15 cellular contexts compared by ENCODE assay signal in genomic region chr22:23127055-23127756, GRCh38. TPM values are rescaled to one million over a fixed set of nuclear protein-coding genes. Genes with fewer than 3 reads are reported as not detected.
DNase-seq lines count a peak whose midpoint lies in the region; ATAC-seq lines count a peak whose summit lies in the region.
"Had no signal": no experiment of that assay in that cellular context is flagged by ENCODE, and none has a peak within 500 bp of the region (broad histone marks: within the 10 kb centered on the region; RNA-seq: fewer than 3 reads in every experiment).

No MANE protein-coding gene starts in this region.

- H3K4me3 ChIP-seq in mesenchymal stem cell (ENCODE audit: insufficient read depth in 1 of 2, low read depth in 1 of 2, low read length in 2 of 2): no peak overlapping the region
- H3K4me3 ChIP-seq: HAP-1 had no signal

- H3K23ac ChIP-seq in mesenchymal stem cell (ENCODE audit: low read length in 2 of 2): no peak overlapping the region

- no peak overlapping the region for H2BK5ac ChIP-seq in mesenchymal stem cell (ENCODE audit: low read depth, low read length, poor library complexity, severe bottlenecking)

- H3K27me3 ChIP-seq in mesenchymal stem cell (ENCODE audit: control insufficient read depth in 1 of 2, insufficient read depth in 1 of 2, low read length in 2 of 2): peaks cover 22 to 28% of the 10 kb centered on the region in 2 experiments
- H3K27me3 ChIP-seq: BE2C had no signal

- no peaks in the 10 kb centered on the region for H3K79me1 ChIP-seq in mesenchymal stem cell (replicated peaks; ENCODE audit: low read length, poor library complexity, severe bottlenecking)

- ATAC-seq in GM21360 (IDR thresholded peaks at IDR 0.05; ENCODE audit: unreplicated experiment): no peak
- no peak for ATAC-seq in HG03045 (IDR thresholded peaks at IDR 0.05; ENCODE audit: unreplicated experiment)

- no peak overlapping the region for H2AFZ ChIP-seq in mesenchymal stem cell (ENCODE audit: low read depth, low read length)

- WGBS in mesenchymal stem cell: 70% methylated on average over 7 of the region's 7 CpGs

- H3K36me3 ChIP-seq in mesenchymal stem cell (ENCODE audit: control insufficient read depth in 1 of 2, insufficient read depth in 2 of 2, low read depth in 1 of 2, low read length in 2 of 2): no peaks in the 10 kb centered on the region
- H3K36me3 ChIP-seq: BE2C, HAP-1 had no signal

- DNase-seq in caudate nucleus (lab: John Stamatoyannopoulos, UW): peak in 1 of 61 donors; percentile 64
- no peak for DNase-seq in mesenchymal stem cell
- no peak for DNase-seq in NCI-H1694 treated with DMSO at 0.1 percent for 48 hours (lab: John Stamatoyannopoulos, UW)
- DNase-seq in middle frontal gyrus (ENCODE audit: extremely low spot score, low spot score): no peak
- DNase-seq: ACHN; BE2C; Caco-2; CD4-positive, CD25-positive, alpha-beta regulatory T cell; GF-D8; IMR-90; KBM-7 had no signal

- H3K27ac ChIP-seq in caudate nucleus (ENCODE audit: low read depth, low read length) (peak overlapping the region; percentile 84), cingulate gyrus (ENCODE audit: low read depth, low read length) (peak overlapping the region; percentile 96), mesenchymal stem cell (ENCODE audit: low read length, poor library complexity, severe bottlenecking) (no peak overlapping the region)

- no peak overlapping the region for H3K4me2 ChIP-seq in mesenchymal stem cell (ENCODE audit: low read length, poor library complexity, severe bottlenecking)

- H4K91ac ChIP-seq in mesenchymal stem cell (ENCODE audit: low read length): peak overlapping the region; percentile 47

- H2BK120ac ChIP-seq in mesenchymal stem cell (ENCODE audit: low read depth, low read length): no peak overlapping the region

- no peak overlapping the region for H2AK5ac ChIP-seq in mesenchymal stem cell (ENCODE audit: low read length, severe bottlenecking)

- H3K4me1 ChIP-seq in mesenchymal stem cell (ENCODE audit: control insufficient read depth, insufficient read depth, low read depth, low read length): peaks cover 2% of the 10 kb centered on the region
- H3K4me1 ChIP-seq: BE2C, Caco-2, HAP-1 had no signal

- no peak overlapping the region for H2BK15ac ChIP-seq in mesenchymal stem cell (ENCODE audit: low read depth, poor library complexity, severe bottlenecking)

- peak overlapping the region; percentile 14 for H4K8ac ChIP-seq in mesenchymal stem cell (ENCODE audit: low read length)

- no peak overlapping the region for H3K9ac ChIP-seq in mesenchymal stem cell (ENCODE audit: low read length)

- H3K14ac ChIP-seq in mesenchymal stem cell (ENCODE audit: low read length in 2 of 2): no peak overlapping the region

- H3K18ac ChIP-seq in mesenchymal stem cell (ENCODE audit: low read depth in 1 of 2, low read length in 2 of 2): no peak overlapping the region

- H3K4ac ChIP-seq in mesenchymal stem cell (ENCODE audit: low read depth in 1 of 2, low read length in 2 of 2): no peak overlapping the region

- no peak overlapping the region for H2BK12ac ChIP-seq in mesenchymal stem cell (ENCODE audit: low read length in 2 of 2)

- H3K9me3 ChIP-seq in mesenchymal stem cell (ENCODE audit: control insufficient read depth, low read length): no peaks in the 10 kb centered on the region
- H3K9me3 ChIP-seq: BE2C, Caco-2, HAP-1 had no signal

RNA-seq across cellular contexts. Expression of gene RSPH14, which starts 14.6 kb away (rescaled TPM):
- polyA plus RNA-seq in mesenchymal stem cell (2013, experiment 1 of 2): not detected
- 0.04 TPM for polyA plus RNA-seq in mesenchymal stem cell (2013, experiment 2 of 2)
- polyA plus RNA-seq: IMR-90 had no signal

RNA-seq across cellular contexts. Expression of gene RAB36, which starts 18.1 kb away (rescaled TPM):
- polyA plus RNA-seq in mesenchymal stem cell (2013, experiment 1 of 2): 1.7 TPM
- 1.9 TPM for polyA plus RNA-seq in mesenchymal stem cell (2013, experiment 2 of 2)

RNA-seq across cellular contexts. Expression of gene BCR, which starts 53.1 kb away (rescaled TPM):
- 7.3 TPM for polyA plus RNA-seq in mesenchymal stem cell (2013, experiment 1 of 2)
- 7.1 TPM for polyA plus RNA-seq in mesenchymal stem cell (2013, experiment 2 of 2)

RNA-seq across cellular contexts. Expression of gene GNAZ, which starts 56.9 kb away (rescaled TPM):
- 0.06 TPM for polyA plus RNA-seq in mesenchymal stem cell (2013, experiment 1 of 2)
- 0.01 TPM for polyA plus RNA-seq in mesenchymal stem cell (2013, experiment 2 of 2)
